8 cellular contexts compared by ENCODE assay signal in the genomic region with DNA sequence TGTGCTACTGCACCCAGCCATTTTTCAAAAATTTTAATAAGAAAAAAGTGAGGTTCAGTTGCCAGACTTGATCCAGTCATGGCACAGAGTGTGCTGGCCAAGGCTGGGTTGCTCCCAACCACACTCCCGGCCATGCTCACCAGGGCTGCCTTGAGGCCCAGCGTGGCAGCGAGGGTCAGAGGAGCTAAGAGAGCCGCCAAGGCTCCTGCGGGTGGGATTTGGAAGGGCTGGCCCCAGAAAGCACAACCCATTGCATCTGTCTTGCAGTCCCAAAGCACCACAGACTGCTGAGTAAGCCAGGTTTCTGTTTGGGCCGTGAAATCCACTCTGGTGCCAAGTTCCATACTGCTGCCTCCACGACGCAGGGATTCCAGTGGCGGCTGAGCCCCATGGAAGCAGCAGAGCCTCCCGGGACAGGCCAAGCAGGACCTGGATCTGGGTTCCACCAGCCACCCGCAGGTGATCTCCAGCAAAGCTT. TPM values are rescaled to one million over a fixed set of nuclear protein-coding genes. Genes with fewer than 3 reads are reported as not detected.
DNase-seq lines count a peak whose midpoint lies in the region; ATAC-seq and TF ChIP-seq lines count a peak whose summit lies in the region.

No MANE protein-coding gene starts in this region.

- no peaks in the 10 kb centered on the region for H3K9me3 ChIP-seq in Caco-2

- no peak for ATAC-seq in GM18519 (IDR thresholded peaks at IDR 0.05; ENCODE audit: low FRiP score, unreplicated experiment)

- H3K9me3 Mint-ChIP-seq in activated CD4-positive, alpha-beta T cell treated with anti-CD3 and anti-CD28 coated beads, Interleukin-2, amount 10 ng/mL, durations not matched to agents 24 days and 14 days, result no peaks in the 10 kb centered on the region
- no peaks in the 10 kb centered on the region for H3K9me3 Mint-ChIP-seq in activated CD4-positive, alpha-beta T cell treated with anti-CD3 and anti-CD28 coated beads, Interleukin-2, amount 10 ng/mL, durations not matched to agents 7 days and 5 days
- no peaks in the 10 kb centered on the region for H3K9me3 Mint-ChIP-seq in activated CD4-positive, alpha-beta memory T cell treated with anti-CD3 and anti-CD28 coated beads for 36 hours
- no peaks in the 10 kb centered on the region for H3K9me3 Mint-ChIP-seq in Caco-2 (ENCODE audit: unreplicated experiment)

- intact Hi-C loops in activated CD4-positive, alpha-beta T cell treated with anti-CD3 and anti-CD28 coated beads, Interleukin-2, amount 10 ng/mL, durations not matched to agents 24 days and 14 days (cut with micrococcal nuclease), result loop anchor here (5.0 kb wide), 1 partner anchor 106 kb away; a partner anchor contains a TSS
- intact Hi-C loops in activated CD4-positive, alpha-beta memory T cell treated with anti-CD3 and anti-CD28 coated beads for 36 hours (cut with micrococcal nuclease), result no loop called here
- intact Hi-C loops in Caco-2 (cut with micrococcal nuclease; ENCODE audit: unreplicated experiment), result no loop called here

- H3K4me3 Mint-ChIP-seq in activated CD4-positive, alpha-beta T cell treated with anti-CD3 and anti-CD28 coated beads, Interleukin-2, amount 10 ng/mL, durations not matched to agents 24 days and 14 days, result peak overlapping the region; percentile 26
- no peak overlapping the region for H3K4me3 Mint-ChIP-seq in activated CD4-positive, alpha-beta T cell treated with anti-CD3 and anti-CD28 coated beads, Interleukin-2, amount 10 ng/mL, durations not matched to agents 7 days and 5 days
- no peak overlapping the region for H3K4me3 Mint-ChIP-seq in activated CD4-positive, alpha-beta memory T cell treated with anti-CD3 and anti-CD28 coated beads for 36 hours
- no peak overlapping the region for H3K4me3 Mint-ChIP-seq in Caco-2 (ENCODE audit: unreplicated experiment)

- H3K4me1 ChIP-seq in Caco-2, result peaks cover 10% of the 10 kb centered on the region

- DNase-seq in activated CD4-positive, alpha-beta T cell treated with anti-CD3 and anti-CD28 coated beads, Interleukin-2, amount 10 ng/mL, durations not matched to agents 24 days and 14 days, result no peak
- no peak for DNase-seq in activated CD4-positive, alpha-beta T cell treated with anti-CD3 and anti-CD28 coated beads, Interleukin-2, amount 10 ng/mL, durations not matched to agents 7 days and 5 days
- no peak for DNase-seq in activated CD4-positive, alpha-beta memory T cell treated with anti-CD3 and anti-CD28 coated beads for 36 hours
- DNase-seq in fibroblast of the aortic adventitia (ENCODE audit: low read depth) (peak; percentile 66), substantia nigra (lab: John Stamatoyannopoulos, UW) (no peak), NCI-H2227 (lab: John Stamatoyannopoulos, UW; ENCODE audit: unreplicated experiment) (no peak), Caco-2 (no peak)

- H3K27me3 Mint-ChIP-seq in activated CD4-positive, alpha-beta T cell treated with anti-CD3 and anti-CD28 coated beads, Interleukin-2, amount 10 ng/mL, durations not matched to agents 24 days and 14 days, result no peaks in the 10 kb centered on the region
- H3K27me3 Mint-ChIP-seq in activated CD4-positive, alpha-beta T cell treated with anti-CD3 and anti-CD28 coated beads, Interleukin-2, amount 10 ng/mL, durations not matched to agents 7 days and 5 days, result no peaks in the 10 kb centered on the region
- no peaks in the 10 kb centered on the region for H3K27me3 Mint-ChIP-seq in activated CD4-positive, alpha-beta memory T cell treated with anti-CD3 and anti-CD28 coated beads for 36 hours
- H3K27me3 Mint-ChIP-seq in Caco-2 (ENCODE audit: insufficient read depth, unreplicated experiment), result no peaks in the 10 kb centered on the region

- H3K36me3 Mint-ChIP-seq in activated CD4-positive, alpha-beta T cell treated with anti-CD3 and anti-CD28 coated beads, Interleukin-2, amount 10 ng/mL, durations not matched to agents 24 days and 14 days (ENCODE audit: low read depth), result peaks cover 72% of the 10 kb centered on the region
- H3K36me3 Mint-ChIP-seq in activated CD4-positive, alpha-beta T cell treated with anti-CD3 and anti-CD28 coated beads, Interleukin-2, amount 10 ng/mL, durations not matched to agents 7 days and 5 days (ENCODE audit: low read depth), result peaks cover 15% of the 10 kb centered on the region
- H3K36me3 Mint-ChIP-seq in activated CD4-positive, alpha-beta memory T cell treated with anti-CD3 and anti-CD28 coated beads for 36 hours, result peaks cover 11% of the 10 kb centered on the region
- H3K36me3 Mint-ChIP-seq in Caco-2 (ENCODE audit: insufficient read depth, unreplicated experiment), result peaks cover 4% of the 10 kb centered on the region

- H3K4me3 ChIP-seq in fibroblast of the aortic adventitia (ENCODE audit: low read depth, low read length) (no peak overlapping the region), Caco-2 (ENCODE audit: low read depth, low read length) (no peak overlapping the region)

- H3K4me1 Mint-ChIP-seq in activated CD4-positive, alpha-beta T cell treated with anti-CD3 and anti-CD28 coated beads, Interleukin-2, amount 10 ng/mL, durations not matched to agents 24 days and 14 days, result peaks cover 87% of the 10 kb centered on the region
- peaks cover 81% of the 10 kb centered on the region for H3K4me1 Mint-ChIP-seq in activated CD4-positive, alpha-beta T cell treated with anti-CD3 and anti-CD28 coated beads, Interleukin-2, amount 10 ng/mL, durations not matched to agents 7 days and 5 days
- peaks cover 87% of the 10 kb centered on the region for H3K4me1 Mint-ChIP-seq in activated CD4-positive, alpha-beta memory T cell treated with anti-CD3 and anti-CD28 coated beads for 36 hours (ENCODE audit: low read depth)
- peaks cover 17% of the 10 kb centered on the region for H3K4me1 Mint-ChIP-seq in Caco-2 (ENCODE audit: low read depth, unreplicated experiment)

- no peak for TF ChIP-seq CTCF in fibroblast of the aortic adventitia (IDR thresholded peaks at IDR 0.05; ENCODE audit: insufficient read depth, low read length)
- TF ChIP-seq CTCF in Caco-2 (IDR thresholded peaks at IDR 0.05; ENCODE audit: insufficient read depth in 1 of 2, low read depth in 1 of 2, low read length in 1 of 2, severe bottlenecking in 1 of 2, unreplicated experiment in 1 of 2), result no peak

- no TSS peak for BruUV-seq in Caco-2 (replicated peaks; lab: Mats Ljungman, UMichigan)

- peak overlapping the region; percentile 82 for H3K27ac Mint-ChIP-seq in activated CD4-positive, alpha-beta T cell treated with anti-CD3 and anti-CD28 coated beads, Interleukin-2, amount 10 ng/mL, durations not matched to agents 24 days and 14 days
- H3K27ac Mint-ChIP-seq in activated CD4-positive, alpha-beta T cell treated with anti-CD3 and anti-CD28 coated beads, Interleukin-2, amount 10 ng/mL, durations not matched to agents 7 days and 5 days, result no peak overlapping the region
- H3K27ac Mint-ChIP-seq in activated CD4-positive, alpha-beta memory T cell treated with anti-CD3 and anti-CD28 coated beads for 36 hours, result peak overlapping the region; percentile 57
- H3K27ac Mint-ChIP-seq in Caco-2 (ENCODE audit: unreplicated experiment), result no peak overlapping the region

- H3K36me3 ChIP-seq in Caco-2 (ENCODE audit: control insufficient read depth, insufficient read depth, low read length), result no peaks in the 10 kb centered on the region

- POLR2A ChIA-PET in activated CD4-positive, alpha-beta T cell treated with anti-CD3 and anti-CD28 coated beads, Interleukin-2, amount 10 ng/mL, durations not matched to agents 7 days and 5 days (lab: Charles Lee), result no interaction called here
- POLR2A ChIA-PET in activated CD4-positive, alpha-beta memory T cell treated with anti-CD3 and anti-CD28 coated beads for 36 hours (lab: Charles Lee), result interaction anchor here (1.1 to 6.7 kb wide), 3 partner anchors 11 to 30 kb away, joined by 3 to 95 read pairs (median 5); no protein-coding TSS in a partner anchor
- POLR2A ChIA-PET in Caco-2 (lab: Charles Lee), result no interaction called here

- CTCF ChIA-PET in activated CD4-positive, alpha-beta T cell treated with anti-CD3 and anti-CD28 coated beads, Interleukin-2, amount 10 ng/mL, durations not matched to agents 7 days and 5 days (lab: Charles Lee), result interaction anchor here (0.9 to 1.3 kb wide), 2 partner anchors 11 to 113 kb away, joined by 3 to 7 read pairs; no protein-coding TSS in a partner anchor
- CTCF ChIA-PET in activated CD4-positive, alpha-beta memory T cell treated with anti-CD3 and anti-CD28 coated beads for 36 hours (lab: Charles Lee), result no interaction called here
- CTCF ChIA-PET in Caco-2 (lab: Charles Lee), result no interaction called here

- no peaks in the 10 kb centered on the region for H3K27me3 ChIP-seq in Caco-2 (replicated peaks; ENCODE audit: control insufficient read depth, insufficient read depth, low read length)

- peak overlapping the region; percentile 53 for H3K27ac ChIP-seq in substantia nigra (ENCODE audit: low read depth, low read length, poor library complexity, severe bottlenecking)

RNA-seq across cellular contexts. Expression of a gene that starts 22.6 kb away (rescaled TPM):
- total RNA-seq in activated CD4-positive, alpha-beta T cell treated with anti-CD3 and anti-CD28 coated beads, Interleukin-2, amount 10 ng/mL, durations not matched to agents 24 days and 14 days, result 60.9 and 63.9 TPM in 2 replicates
- total RNA-seq in activated CD4-positive, alpha-beta T cell treated with anti-CD3 and anti-CD28 coated beads, Interleukin-2, amount 10 ng/mL, durations not matched to agents 7 days and 5 days, result 10 to 100 TPM; 34.8 to 38.8 TPM
- total RNA-seq in activated CD4-positive, alpha-beta memory T cell treated with anti-CD3 and anti-CD28 coated beads for 36 hours, result 10 to 100 TPM; 52.7 to 58.8 TPM
- total RNA-seq in fibroblast of the aortic adventitia (ENCODE audit: low replicate concordance) (13.8 and 21.7 TPM in 2 replicates), Caco-2 (2022) (21.5 and 23.5 TPM in 2 replicates)

RNA-seq across cellular contexts. Expression of a gene that starts 50.7 kb away (rescaled TPM):
- not detected in 2 replicates for total RNA-seq in activated CD4-positive, alpha-beta T cell treated with anti-CD3 and anti-CD28 coated beads, Interleukin-2, amount 10 ng/mL, durations not matched to agents 24 days and 14 days
- total RNA-seq in activated CD4-positive, alpha-beta T cell treated with anti-CD3 and anti-CD28 coated beads, Interleukin-2, amount 10 ng/mL, durations not matched to agents 7 days and 5 days, result not detected
- not detected for total RNA-seq in activated CD4-positive, alpha-beta memory T cell treated with anti-CD3 and anti-CD28 coated beads for 36 hours
- total RNA-seq in fibroblast of the aortic adventitia (ENCODE audit: low replicate concordance) (not detected in 2 replicates), Caco-2 (2022) (0.16 TPM in 1 of 2 replicates, not detected in the other)

Comparison
In these comparisons a context has a peak if more than half of its experiments do, and no peak if none do; other contexts are left out.
1. H3K27ac Mint-ChIP-seq: peak in activated CD4-positive, alpha-beta T cell treated with anti-CD3 and anti-CD28 coated beads, Interleukin-2, amount 10 ng/mL, durations not matched to agents 24 days and 14 days (single experiment) and activated CD4-positive, alpha-beta memory T cell treated with anti-CD3 and anti-CD28 coated beads for 36 hours (single experiment); none in activated CD4-positive, alpha-beta T cell treated with anti-CD3 and anti-CD28 coated beads, Interleukin-2, amount 10 ng/mL, durations not matched to agents 7 days and 5 days (single experiment) and Caco-2 (single experiment).